32 cellular contexts compared by ENCODE assay signal in genomic region chr20:19791887-19792286, GRCh38. TPM values are rescaled to one million over a fixed set of nuclear protein-coding genes. Genes with fewer than 3 reads are reported as not detected.
"Had no signal": no experiment of that assay in that cellular context is flagged by ENCODE, and none has a peak within 500 bp of the region (broad histone marks: within the 10 kb centered on the region; RNA-seq: fewer than 3 reads in every experiment).

No MANE protein-coding gene starts in this region.

- ATAC-seq: activated CD4-positive, alpha-beta T cell treated with anti-CD3 and anti-CD28 coated beads for 36 hours; activated CD8-positive, alpha-beta memory T cell treated with anti-CD3 and anti-CD28 coated beads, Interleukin-2, amount 10 ng/mL, durations not matched to agents 7 days and 5 days; activated CD8-positive, alpha-beta T cell treated with anti-CD3 and anti-CD28 coated beads, Interleukin-2, amount 10 ng/mL, durations not matched to agents 7 days and 5 days; activated naive CD4-positive, alpha-beta T cell treated with anti-CD3 and anti-CD28 coated beads, Interleukin-2, amount 50 U/mL, for 72 hours; effector memory CD8-positive, alpha-beta T cell; foreskin keratinocyte; gastrocnemius medialis had no signal

- H3K4me3 ChIP-seq: ascending aorta, esophagus muscularis mucosa, gastrocnemius medialis had no signal

- H3K4me1 ChIP-seq: ascending aorta, foreskin keratinocyte had no signal

- H3K27ac ChIP-seq: ascending aorta, brain microvascular endothelial cell, esophagus muscularis mucosa, foreskin keratinocyte, gastrocnemius medialis had no signal

- DNase-seq: activated CD4-positive, alpha-beta memory T cell treated with anti-CD3 and anti-CD28 coated beads for 36 hours; activated CD4-positive, alpha-beta T cell treated with anti-CD3 and anti-CD28 coated beads for 36 hours; activated CD4-positive, alpha-beta T cell treated with anti-CD3 and anti-CD28 coated beads, Interleukin-2, amount 10 ng/mL, durations not matched to agents 24 days and 14 days; activated CD4-positive, CD25-positive, alpha-beta regulatory T cell; activated CD4-positive, CD25-positive, alpha-beta regulatory T cell treated with anti-CD3 and anti-CD28 coated beads, Interleukin-2, amount 50 U/mL, for 72 hours; activated CD8-positive, alpha-beta memory T cell treated with anti-CD3 and anti-CD28 coated beads, Interleukin-2, amount 10 ng/mL, durations not matched to agents 7 days and 5 days; activated CD8-positive, alpha-beta memory T cell treated with anti-CD3 and anti-CD28 coated beads, Interleukin-2, amount 50 U/mL, for 4 hours; activated CD8-positive, alpha-beta T cell treated with anti-CD3 and anti-CD28 coated beads, Interleukin-2, amount 10 ng/mL, durations not matched to agents 7 days and 5 days; activated gamma-delta T cell; activated naive CD4-positive, alpha-beta T cell; activated naive CD4-positive, alpha-beta T cell treated with anti-CD3 and anti-CD28 coated beads, Interleukin-2, amount 10 ng/mL, durations not matched to agents 7 days and 5 days; activated naive CD8-positive, alpha-beta T cell treated with anti-CD3 and anti-CD28 coated beads, Interleukin-2, amount 10 ng/mL, durations not matched to agents 7 days and 5 days; activated T-cell treated with anti-CD3 and anti-CD28 coated beads, Interleukin-2, amount 50 U/mL, for 1 hour; activated T-cell treated with anti-CD3 and anti-CD28 coated beads, Interleukin-2, amount 50 U/mL, for 48 hours; brain microvascular endothelial cell; caudate nucleus; cortex of kidney; dermis blood vessel endothelial cell; effector CD4-positive, alpha-beta T cell; effector memory CD8-positive, alpha-beta T cell; erythroblast; foreskin keratinocyte; gastrocnemius medialis; glutamatergic neuron; T-helper 2 cell had no signal

- H3K9me3 ChIP-seq: gastrocnemius medialis had no signal

- H3K36me3 ChIP-seq: brain microvascular endothelial cell, esophagus muscularis mucosa, gastrocnemius medialis had no signal

- H3K27me3 ChIP-seq: ascending aorta, brain microvascular endothelial cell, esophagus muscularis mucosa, foreskin keratinocyte, gastrocnemius medialis had no signal

RNA-seq across cellular contexts. Expression of gene RIN2, which starts 33.8 kb away (rescaled TPM):
- total RNA-seq: activated CD4-positive, alpha-beta memory T cell treated with anti-CD3 and anti-CD28 coated beads for 36 hours; activated CD4-positive, alpha-beta T cell treated with anti-CD3 and anti-CD28 coated beads for 36 hours; activated CD4-positive, alpha-beta T cell treated with anti-CD3 and anti-CD28 coated beads, Interleukin-2, amount 10 ng/mL, durations not matched to agents 24 days and 14 days; activated CD8-positive, alpha-beta memory T cell treated with anti-CD3 and anti-CD28 coated beads for 36 hours; activated CD8-positive, alpha-beta memory T cell treated with anti-CD3 and anti-CD28 coated beads, Interleukin-2, amount 10 ng/mL, durations not matched to agents 7 days and 5 days; activated CD8-positive, alpha-beta T cell treated with anti-CD3 and anti-CD28 coated beads, Interleukin-2, amount 10 ng/mL, durations not matched to agents 7 days and 5 days; activated naive CD4-positive, alpha-beta T cell treated with anti-CD3 and anti-CD28 coated beads, Interleukin-2, amount 50 U/mL, for 72 hours; activated T-helper 1 cell treated with anti-CD3 and anti-CD28 coated beads, Interleukin-12 subunit alpha, Interleukin-12 subunit beta, Interleukin-2, Interleukin-4 antibody, amounts not matched to agents 30 ng/mL and 10 ng/mL and 1 ng/mL, durations not matched to agents 14 hours and 24 hours and 36 hours; activated T-helper 2 cell treated with anti-CD3 and anti-CD28 coated beads, Interferon-gamma antibody, Interleukin-2, Interleukin-4, amounts not matched to agents 10 μg/mL and 5 μg/mL and 100 μg/mL, durations not matched to agents 14 hours and 24 hours and 36 hours; T-helper 1 cell treated with Interleukin-12 subunit alpha and Interleukin-12 subunit beta and Interleukin-4 antibody, amounts not matched to agents 30 ng/mL and 1 ng/mL, for 36 hours had no signal
